ENCODE assay signal across 14 cellular contexts in genomic region chr19:6378036-6378435, GRCh38. TPM values are rescaled to one million over a fixed set of nuclear protein-coding genes. Genes with fewer than 3 reads are reported as not detected.
DNase-seq lines count a peak whose midpoint lies in the region; ATAC-seq and TF ChIP-seq lines count a peak whose summit lies in the region.
"Had no signal": no experiment of that assay in that cellular context is flagged by ENCODE, and none has a peak within 500 bp of the region (broad histone marks: within the 10 kb centered on the region; RNA-seq: fewer than 3 reads in every experiment).

No MANE protein-coding gene starts in this region.

- peaks cover 8% of the 10 kb centered on the region for H3K9me3 ChIP-seq in HUES64 (ENCODE audit: insufficient read depth, low read depth, low read length)
- H3K9me3 ChIP-seq in sigmoid colon: no peaks in the 10 kb centered on the region
- H3K9me3 ChIP-seq: HAP-1 had no signal

- no peak for TF ChIP-seq EP300 in sigmoid colon (IDR thresholded peaks at IDR 0.05)

- H3K27me3 ChIP-seq in HUES64 (ENCODE audit: insufficient read depth, low read length) (no peaks in the 10 kb centered on the region), sigmoid colon (no peaks in the 10 kb centered on the region)
- H3K27me3 ChIP-seq: dorsolateral prefrontal cortex had no signal

- no peak for ATAC-seq in HG03196 (IDR thresholded peaks at IDR 0.05; ENCODE audit: unreplicated experiment)

- H3K4me3 ChIP-seq in HUES64 (ENCODE audit: low read length): no peak overlapping the region
- H3K4me3 ChIP-seq in fibroblast of the aortic adventitia (ENCODE audit: low read depth, low read length): no peak overlapping the region
- H3K4me3 ChIP-seq in sigmoid colon: no peak overlapping the region
- H3K4me3 ChIP-seq: dorsolateral prefrontal cortex, HAP-1 had no signal

- 88% methylated on average over 7 of the region's 7 CpGs for WGBS in HUES64
- 79 to 80% methylated on average over 7 of the region's 7 CpGs for WGBS in sigmoid colon, 2 donors

- H3K4me1 ChIP-seq in HUES64 (ENCODE audit: insufficient read depth, low read length) (peaks cover 7% of the 10 kb centered on the region), sigmoid colon (peaks cover 0 to 29% (median 21%) of the 10 kb centered on the region in 4 donors)

- DNase-seq in fibroblast of the aortic adventitia (ENCODE audit: low read depth) (peak; percentile 78), sigmoid colon (no peak), NCI-H1105 (lab: John Stamatoyannopoulos, UW) (no peak), HT-29 (ENCODE audit: low spot score) (no peak)
- DNase-seq: activated CD4-positive, alpha-beta T cell treated with anti-CD3 and anti-CD28 coated beads, Interleukin-2, amount 10 ng/mL, durations not matched to agents 24 days and 14 days; activated naive CD4-positive, alpha-beta T cell treated with anti-CD3 and anti-CD28 coated beads, Interleukin-2, amount 10 ng/mL, durations not matched to agents 7 days and 5 days; DND-41; stimulated activated CD4-positive, alpha-beta T cell treated with anti-CD3 and anti-CD28 coated beads, Interleukin-4, amount 100 ng/mL, for 1 hour had no signal

- intact Hi-C loops in sigmoid colon (cut with DNase I): loop anchor here (10.0 kb wide), 1 partner anchor 687 kb away; the partner anchor contains the start of gene ZNF557

- TF ChIP-seq CTCF in fibroblast of the aortic adventitia (IDR thresholded peaks at IDR 0.05; ENCODE audit: insufficient read depth, low read length): no peak
- TF ChIP-seq CTCF in sigmoid colon (IDR thresholded peaks at IDR 0.05): no peak

- H3K27ac ChIP-seq in HUES64 (ENCODE audit: low read depth, low read length) (peak overlapping the region; percentile 16; the same call in 1 of the 2 replicates), sigmoid colon (peak overlapping the region; percentile 31 to 78 (median 44))

- TF ChIP-seq POLR2A in sigmoid colon (IDR thresholded peaks at IDR 0.05): no peak

- H3K9ac ChIP-seq in HUES64 (ENCODE audit: low read depth, low read length): no peak overlapping the region

- H3K36me3 ChIP-seq in HUES64 (ENCODE audit: insufficient read depth, low read length): peaks cover 50% of the 10 kb centered on the region
- peaks cover 27 to 60% (median 36%) of the 10 kb centered on the region in 4 donors for H3K36me3 ChIP-seq in sigmoid colon

RNA-seq across cellular contexts. Expression of gene PSPN, which starts 2.3 kb away (rescaled TPM):
- polyA plus RNA-seq in HUES64 (2013, experiment 1 of 2): 1.1 TPM
- polyA plus RNA-seq in HUES64 (2013, experiment 2 of 2): 1.0 TPM
- total RNA-seq in fibroblast of the aortic adventitia (ENCODE audit: low replicate concordance): 0.41 and 1.2 TPM in 2 replicates
- 1 to 10 TPM in 1 of 4 donors, under 1 TPM in 3; 0.41 to 5.8 (median 0.69) TPM for total RNA-seq in sigmoid colon
- polyA plus RNA-seq in sigmoid colon: 1 to 10 TPM in 2 of 3 donors, under 1 TPM in 1; 0.60 to 1.7 (median 1.4) TPM
- total RNA-seq in HT-29 (2014; rRNA removed; shearing (Covaris generic)): 0.28 and 0.47 TPM in 2 replicates

RNA-seq across cellular contexts. Expression of gene ALKBH7, which starts 5.4 kb away (rescaled TPM):
- 45.4 TPM for polyA plus RNA-seq in HUES64 (2013, experiment 1 of 2)
- polyA plus RNA-seq in HUES64 (2013, experiment 2 of 2): 55.2 TPM
- 29.9 and 38.3 TPM in 2 replicates for total RNA-seq in fibroblast of the aortic adventitia (ENCODE audit: low replicate concordance)
- total RNA-seq in sigmoid colon: 100 to 1,000 TPM in 1 of 4 donors, 10 to 100 TPM in 3; 65.8 to 146 (median 78.5) TPM
- polyA plus RNA-seq in sigmoid colon: 100 to 1,000 TPM in 2 of 3 donors, 10 to 100 TPM in 1; 79.5 to 183 (median 175) TPM
- 52.4 and 61.2 TPM in 2 replicates for total RNA-seq in HT-29 (2014; rRNA removed; shearing (Covaris generic))

RNA-seq across cellular contexts. Expression of gene GTF2F1, which starts 14.9 kb away (rescaled TPM):
- polyA plus RNA-seq in HUES64 (2013, experiment 1 of 2): 46.3 TPM
- 49.1 TPM for polyA plus RNA-seq in HUES64 (2013, experiment 2 of 2)
- total RNA-seq in fibroblast of the aortic adventitia (ENCODE audit: low replicate concordance) (33.6 and 59.2 TPM in 2 replicates), sigmoid colon (10 to 100 TPM; 34.9 to 48.2 (median 37.9) TPM)
- polyA plus RNA-seq in sigmoid colon: 10 to 100 TPM; 54.3 to 78.3 (median 54.7) TPM
- total RNA-seq in HT-29 (2014; rRNA removed; shearing (Covaris generic)): 37.0 and 40.9 TPM in 2 replicates

RNA-seq across cellular contexts. Expression of gene CLPP, which starts 16.7 kb away (rescaled TPM):
- polyA plus RNA-seq in HUES64 (2013, experiment 1 of 2): 65.7 TPM
- polyA plus RNA-seq in HUES64 (2013, experiment 2 of 2): 73.4 TPM
- total RNA-seq in fibroblast of the aortic adventitia (ENCODE audit: low replicate concordance) (20.9 and 39.4 TPM in 2 replicates), sigmoid colon (10 to 100 TPM; 50.7 to 93.6 (median 70.8) TPM)
- polyA plus RNA-seq in sigmoid colon: 10 to 100 TPM; 72.1 to 98.3 (median 74.7) TPM
- 114 and 124 TPM in 2 replicates for total RNA-seq in HT-29 (2014; rRNA removed; shearing (Covaris generic))

RNA-seq across cellular contexts. Expression of gene ACER1, which starts 44.6 kb away (rescaled TPM):
- polyA plus RNA-seq in HUES64 (2013, experiment 1 of 2): not detected
- not detected for polyA plus RNA-seq in HUES64 (2013, experiment 2 of 2)
- total RNA-seq in fibroblast of the aortic adventitia (ENCODE audit: low replicate concordance) (not detected in 2 replicates), sigmoid colon (not detected)
- under 1 TPM in 1 of 3 donors, not detected in 2; 0.19 TPM for polyA plus RNA-seq in sigmoid colon
- not detected in 2 replicates for total RNA-seq in HT-29 (2014; rRNA removed; shearing (Covaris generic))
- total RNA-seq: SK-MEL-5, temporal lobe had no signal
